Comparison of ENCODE assay signal across 7 cellular contexts in genomic region chr22:20130739-20131592, GRCh38. TPM values are rescaled to one million over a fixed set of nuclear protein-coding genes. Genes with fewer than 3 reads are reported as not detected.
DNase-seq lines count a peak whose midpoint lies in the region; ATAC-seq, FAIRE-seq and TF ChIP-seq lines count a peak whose summit lies in the region.

No MANE protein-coding gene starts in this region.

- H3K79me2 ChIP-seq in OCI-LY7 (ENCODE audit: insufficient read depth, low read depth, low read length) = no peaks in the 10 kb centered on the region

- H3K9me2 ChIP-seq in OCI-LY7 (ENCODE audit: insufficient read depth, low read length) = no peaks in the 10 kb centered on the region

- H2AFZ ChIP-seq in OCI-LY7 (ENCODE audit: low read length) = no peak overlapping the region

- H3K9me3 Mint-ChIP-seq in activated T-helper 2 cell treated with anti-CD3 and anti-CD28 coated beads, Interferon-gamma antibody, Interleukin-2, Interleukin-4, amounts not matched to agents 10 μg/mL and 5 μg/mL and 100 μg/mL, durations not matched to agents 14 hours and 24 hours and 36 hours = no peaks in the 10 kb centered on the region
- H3K9me3 Mint-ChIP-seq in naive thymus-derived CD8-positive, alpha-beta T cell = no peaks in the 10 kb centered on the region
- H3K9me3 Mint-ChIP-seq in stimulated activated effector memory CD8-positive, alpha-beta T cell treated with anti-CD3 and anti-CD28 coated beads, Interleukin-12 subunit alpha, Interleukin-12 subunit beta, amount 100 ng/mL, for 72 hours = no peaks in the 10 kb centered on the region

- ATAC-seq in HG02852 (IDR thresholded peaks at IDR 0.05; ENCODE audit: unreplicated experiment) = peak; percentile 67
- peak; percentile 81 to 83 for ATAC-seq in naive thymus-derived CD8-positive, alpha-beta T cell
- ATAC-seq in stimulated activated effector memory CD8-positive, alpha-beta T cell treated with anti-CD3 and anti-CD28 coated beads, Interleukin-12 subunit alpha, Interleukin-12 subunit beta, amount 100 ng/mL, for 72 hours = peak; percentile 72

- no peak for TF ChIP-seq POLR2A in GM12892 (IDR thresholded peaks at IDR 0.05; ENCODE audit: low read depth, low read length)

- H3K36me3 Mint-ChIP-seq in activated T-helper 2 cell treated with anti-CD3 and anti-CD28 coated beads, Interferon-gamma antibody, Interleukin-2, Interleukin-4, amounts not matched to agents 10 μg/mL and 5 μg/mL and 100 μg/mL, durations not matched to agents 14 hours and 24 hours and 36 hours (ENCODE audit: low read depth) = peaks cover 19% of the 10 kb centered on the region
- H3K36me3 Mint-ChIP-seq in naive thymus-derived CD8-positive, alpha-beta T cell = peaks cover 0 to 17% (median 0%) of the 10 kb centered on the region in 3 donors
- H3K36me3 Mint-ChIP-seq in stimulated activated effector memory CD8-positive, alpha-beta T cell treated with anti-CD3 and anti-CD28 coated beads, Interleukin-12 subunit alpha, Interleukin-12 subunit beta, amount 100 ng/mL, for 72 hours = peaks cover 35% of the 10 kb centered on the region

- no peak overlapping the region for H3K27ac Mint-ChIP-seq in activated T-helper 2 cell treated with anti-CD3 and anti-CD28 coated beads, Interferon-gamma antibody, Interleukin-2, Interleukin-4, amounts not matched to agents 10 μg/mL and 5 μg/mL and 100 μg/mL, durations not matched to agents 14 hours and 24 hours and 36 hours
- peak overlapping the region in 6 of 10 donors; percentile 37 to 86 (median 76) for H3K27ac Mint-ChIP-seq in naive thymus-derived CD8-positive, alpha-beta T cell
- H3K27ac Mint-ChIP-seq in stimulated activated effector memory CD8-positive, alpha-beta T cell treated with anti-CD3 and anti-CD28 coated beads, Interleukin-12 subunit alpha, Interleukin-12 subunit beta, amount 100 ng/mL, for 72 hours = no peak overlapping the region

- H3K4me3 Mint-ChIP-seq in activated T-helper 2 cell treated with anti-CD3 and anti-CD28 coated beads, Interferon-gamma antibody, Interleukin-2, Interleukin-4, amounts not matched to agents 10 μg/mL and 5 μg/mL and 100 μg/mL, durations not matched to agents 14 hours and 24 hours and 36 hours (ENCODE audit: low read depth) = peak overlapping the region; percentile 37
- H3K4me3 Mint-ChIP-seq in naive thymus-derived CD8-positive, alpha-beta T cell = peak overlapping the region; percentile 18 to 78 (median 64)
- H3K4me3 Mint-ChIP-seq in stimulated activated effector memory CD8-positive, alpha-beta T cell treated with anti-CD3 and anti-CD28 coated beads, Interleukin-12 subunit alpha, Interleukin-12 subunit beta, amount 100 ng/mL, for 72 hours = peak overlapping the region; percentile 41

- peak overlapping the region; percentile 23 for H3K4me3 ChIP-seq in OCI-LY7 (ENCODE audit: low read depth, low read length, poor library complexity, severe bottlenecking)

- no peaks in the 10 kb centered on the region for H3K27me3 Mint-ChIP-seq in activated T-helper 2 cell treated with anti-CD3 and anti-CD28 coated beads, Interferon-gamma antibody, Interleukin-2, Interleukin-4, amounts not matched to agents 10 μg/mL and 5 μg/mL and 100 μg/mL, durations not matched to agents 14 hours and 24 hours and 36 hours (ENCODE audit: low read depth)
- H3K27me3 Mint-ChIP-seq in naive thymus-derived CD8-positive, alpha-beta T cell = no peaks in the 10 kb centered on the region

- no peak overlapping the region for H3K27ac ChIP-seq in OCI-LY7 (ENCODE audit: low read depth, low read length, poor library complexity, severe bottlenecking)

- intact Hi-C loops in OCI-LY7 (cut with micrococcal nuclease; ENCODE audit: unreplicated experiment) = no loop called here
- intact Hi-C loops in activated T-helper 2 cell treated with anti-CD3 and anti-CD28 coated beads, Interferon-gamma antibody, Interleukin-2, Interleukin-4, amounts not matched to agents 10 μg/mL and 5 μg/mL and 100 μg/mL, durations not matched to agents 14 hours and 24 hours and 36 hours (cut with micrococcal nuclease) = loop anchor here (1.0 kb wide), 1 partner anchor 14 kb away; the partner anchor contains the start of gene TRMT2A

- H3K36me3 ChIP-seq in OCI-LY7 (ENCODE audit: insufficient read depth, low read length) = peaks cover 29% of the 10 kb centered on the region

- H3K4me2 ChIP-seq in OCI-LY7 (ENCODE audit: low read length) = peak overlapping the region; percentile 29; the same call in 1 of the 2 replicates

- DNase-seq in GM12892 (ENCODE audit: insufficient read length) (peak; percentile 88), OCI-LY7 (ENCODE audit: low spot score) (no peak), fibroblast of peridontal ligament (ENCODE audit: extremely low read depth) (peak; percentile 53)
- peak; percentile 55 for DNase-seq in activated T-helper 2 cell treated with anti-CD3 and anti-CD28 coated beads, Interferon-gamma antibody, Interleukin-2, Interleukin-4, amounts not matched to agents 10 μg/mL and 5 μg/mL and 100 μg/mL, durations not matched to agents 14 hours and 24 hours and 36 hours (ENCODE audit: low spot score)
- peak; percentile 68 to 88 (median 76) for DNase-seq in naive thymus-derived CD8-positive, alpha-beta T cell
- DNase-seq in stimulated activated effector memory CD8-positive, alpha-beta T cell treated with anti-CD3 and anti-CD28 coated beads, Interleukin-12 subunit alpha, Interleukin-12 subunit beta, amount 100 ng/mL, for 72 hours (ENCODE audit: low spot score in 2 of 2) = peak; percentile 52 to 77

- H3K9me3 ChIP-seq in OCI-LY7 (ENCODE audit: low read length) = no peaks in the 10 kb centered on the region

- H3K4me1 ChIP-seq in OCI-LY7 (ENCODE audit: insufficient read depth, low read length, poor library complexity, severe bottlenecking) = peaks cover 20% of the 10 kb centered on the region

- H3K4me1 Mint-ChIP-seq in activated T-helper 2 cell treated with anti-CD3 and anti-CD28 coated beads, Interferon-gamma antibody, Interleukin-2, Interleukin-4, amounts not matched to agents 10 μg/mL and 5 μg/mL and 100 μg/mL, durations not matched to agents 14 hours and 24 hours and 36 hours (ENCODE audit: low read depth) = peaks cover 12% of the 10 kb centered on the region
- H3K4me1 Mint-ChIP-seq in naive thymus-derived CD8-positive, alpha-beta T cell = peaks cover 6 to 39% (median 28%) of the 10 kb centered on the region in 4 donors
- H3K4me1 Mint-ChIP-seq in stimulated activated effector memory CD8-positive, alpha-beta T cell treated with anti-CD3 and anti-CD28 coated beads, Interleukin-12 subunit alpha, Interleukin-12 subunit beta, amount 100 ng/mL, for 72 hours = peaks cover 29% of the 10 kb centered on the region

- CTCF ChIA-PET in OCI-LY7 (lab: Charles Lee; ENCODE audit: unreplicated experiment) = no interaction called here

- POLR2A ChIA-PET in OCI-LY7 (lab: Charles Lee) = no interaction called here
- POLR2A ChIA-PET in naive thymus-derived CD8-positive, alpha-beta T cell (lab: Charles Lee) = interaction anchor here (0.6 to 3.3 kb wide), 5 partner anchors 13 to 177 kb away, joined by 3 to 14 read pairs (median 4); partner anchors contain the start of gene TRMT2A

- H4K20me1 ChIP-seq in OCI-LY7 (ENCODE audit: insufficient read depth, low read length) = peaks cover 4% of the 10 kb centered on the region; the same call in 1 of the 2 replicates

- TF ChIP-seq CTCF in OCI-LY7 (conservative IDR thresholded peaks at IDR 0.05; ENCODE audit: low read length) = no peak

- FAIRE-seq in GM12892 (lab: Jason Lieb, UNC) = peak; percentile 86

- BruUV-seq in OCI-LY7 (replicated peaks; lab: Mats Ljungman, UMichigan) = no TSS peak

RNA-seq across cellular contexts. Expression of gene ZDHHC8, which starts 0.6 kb away (rescaled TPM):
- 9.0 TPM for polyA plus RNA-seq in GM12892 (2012; ENCODE audit: missing spikeins)
- 1.8 and 2.3 TPM in 2 replicates for total RNA-seq in OCI-LY7 (2014; rRNA removed; shearing (Covaris generic))
- total RNA-seq in OCI-LY7 (2022) = 9.6 and 16.7 TPM in 2 replicates
- 77.3 and 82.4 TPM in 2 replicates for total RNA-seq in activated T-helper 2 cell treated with anti-CD3 and anti-CD28 coated beads, Interferon-gamma antibody, Interleukin-2, Interleukin-4, amounts not matched to agents 10 μg/mL and 5 μg/mL and 100 μg/mL, durations not matched to agents 14 hours and 24 hours and 36 hours
- 10 to 100 TPM; 93.5 to 99.2 TPM for total RNA-seq in naive thymus-derived CD8-positive, alpha-beta T cell
- polyA plus RNA-seq in naive thymus-derived CD8-positive, alpha-beta T cell = 1 to 10 TPM; 1.4 to 4.6 (median 2.6) TPM

RNA-seq across cellular contexts. Expression of gene TRMT2A, which starts 13.9 kb away (rescaled TPM):
- polyA plus RNA-seq in GM12892 (2012; ENCODE audit: missing spikeins) = 33.0 TPM
- total RNA-seq in OCI-LY7 (2014; rRNA removed; shearing (Covaris generic)) = 118 and 126 TPM in 2 replicates
- 97.5 and 104 TPM in 2 replicates for total RNA-seq in OCI-LY7 (2022)
- 94.1 and 103 TPM in 2 replicates for total RNA-seq in activated T-helper 2 cell treated with anti-CD3 and anti-CD28 coated beads, Interferon-gamma antibody, Interleukin-2, Interleukin-4, amounts not matched to agents 10 μg/mL and 5 μg/mL and 100 μg/mL, durations not matched to agents 14 hours and 24 hours and 36 hours
- total RNA-seq in naive thymus-derived CD8-positive, alpha-beta T cell = 100 to 1,000 TPM; 120 to 123 TPM
- polyA plus RNA-seq in naive thymus-derived CD8-positive, alpha-beta T cell = 10 to 100 TPM; 24.8 to 36.8 (median 32.5) TPM

RNA-seq across cellular contexts. Expression of gene RANBP1, which starts 15.1 kb away (rescaled TPM):
- 257 TPM for polyA plus RNA-seq in GM12892 (2012; ENCODE audit: missing spikeins)
- total RNA-seq in OCI-LY7 (2014; rRNA removed; shearing (Covaris generic)) = 570 and 652 TPM in 2 replicates
- total RNA-seq in OCI-LY7 (2022) = 398 and 406 TPM in 2 replicates
- total RNA-seq in activated T-helper 2 cell treated with anti-CD3 and anti-CD28 coated beads, Interferon-gamma antibody, Interleukin-2, Interleukin-4, amounts not matched to agents 10 μg/mL and 5 μg/mL and 100 μg/mL, durations not matched to agents 14 hours and 24 hours and 36 hours = 444 and 452 TPM in 2 replicates
- total RNA-seq in naive thymus-derived CD8-positive, alpha-beta T cell = 10 to 100 TPM; 64.0 to 67.0 TPM
- 100 to 1,000 TPM in 1 of 3 donors, 10 to 100 TPM in 2; 72.5 to 106 (median 92.7) TPM for polyA plus RNA-seq in naive thymus-derived CD8-positive, alpha-beta T cell

RNA-seq across cellular contexts. Expression of gene CCDC188, which starts 19.9 kb away (rescaled TPM):
- not detected for polyA plus RNA-seq in GM12892 (2012; ENCODE audit: missing spikeins)
- total RNA-seq in OCI-LY7 (2014; rRNA removed; shearing (Covaris generic)) = not detected in 2 replicates
- total RNA-seq in OCI-LY7 (2022) = not detected in 2 replicates
- total RNA-seq in activated T-helper 2 cell treated with anti-CD3 and anti-CD28 coated beads, Interferon-gamma antibody, Interleukin-2, Interleukin-4, amounts not matched to agents 10 μg/mL and 5 μg/mL and 100 μg/mL, durations not matched to agents 14 hours and 24 hours and 36 hours = 0.11 TPM in 1 of 2 replicates, not detected in the other
- not detected for total RNA-seq in naive thymus-derived CD8-positive, alpha-beta T cell
- not detected for polyA plus RNA-seq in naive thymus-derived CD8-positive, alpha-beta T cell

RNA-seq across cellular contexts. Expression of gene DGCR8, which starts 50.9 kb away (rescaled TPM):
- 19.9 TPM for polyA plus RNA-seq in GM12892 (2012; ENCODE audit: missing spikeins)
- total RNA-seq in OCI-LY7 (2014; rRNA removed; shearing (Covaris generic)) = 49.5 and 53.4 TPM in 2 replicates
- 68.2 and 75.6 TPM in 2 replicates for total RNA-seq in OCI-LY7 (2022)
- total RNA-seq in activated T-helper 2 cell treated with anti-CD3 and anti-CD28 coated beads, Interferon-gamma antibody, Interleukin-2, Interleukin-4, amounts not matched to agents 10 μg/mL and 5 μg/mL and 100 μg/mL, durations not matched to agents 14 hours and 24 hours and 36 hours = 63.1 and 66.4 TPM in 2 replicates
- 10 to 100 TPM; 51.3 to 53.3 TPM for total RNA-seq in naive thymus-derived CD8-positive, alpha-beta T cell
- polyA plus RNA-seq in naive thymus-derived CD8-positive, alpha-beta T cell = 1 to 10 TPM; 4.0 to 6.0 (median 4.4) TPM

Comparison
In these comparisons a context has a peak if more than half of its experiments do, and no peak if none do; other contexts are left out.
1. H3K27ac Mint-ChIP-seq: peak in naive thymus-derived CD8-positive, alpha-beta T cell (6 of 10); none in activated T-helper 2 cell treated with anti-CD3 and anti-CD28 coated beads, Interferon-gamma antibody, Interleukin-2, Interleukin-4, amounts not matched to agents 10 μg/mL and 5 μg/mL and 100 μg/mL, durations not matched to agents 14 hours and 24 hours and 36 hours (single experiment) and stimulated activated effector memory CD8-positive, alpha-beta T cell treated with anti-CD3 and anti-CD28 coated beads, Interleukin-12 subunit alpha, Interleukin-12 subunit beta, amount 100 ng/mL, for 72 hours (single experiment).
2. Peak in every context shown above with its lines, with median percentiles within 50 percentile points of each other: ATAC-seq and H3K4me3 Mint-ChIP-seq.